Comparison of ENCODE assay signal across 1 cellular context in the genomic region with DNA sequence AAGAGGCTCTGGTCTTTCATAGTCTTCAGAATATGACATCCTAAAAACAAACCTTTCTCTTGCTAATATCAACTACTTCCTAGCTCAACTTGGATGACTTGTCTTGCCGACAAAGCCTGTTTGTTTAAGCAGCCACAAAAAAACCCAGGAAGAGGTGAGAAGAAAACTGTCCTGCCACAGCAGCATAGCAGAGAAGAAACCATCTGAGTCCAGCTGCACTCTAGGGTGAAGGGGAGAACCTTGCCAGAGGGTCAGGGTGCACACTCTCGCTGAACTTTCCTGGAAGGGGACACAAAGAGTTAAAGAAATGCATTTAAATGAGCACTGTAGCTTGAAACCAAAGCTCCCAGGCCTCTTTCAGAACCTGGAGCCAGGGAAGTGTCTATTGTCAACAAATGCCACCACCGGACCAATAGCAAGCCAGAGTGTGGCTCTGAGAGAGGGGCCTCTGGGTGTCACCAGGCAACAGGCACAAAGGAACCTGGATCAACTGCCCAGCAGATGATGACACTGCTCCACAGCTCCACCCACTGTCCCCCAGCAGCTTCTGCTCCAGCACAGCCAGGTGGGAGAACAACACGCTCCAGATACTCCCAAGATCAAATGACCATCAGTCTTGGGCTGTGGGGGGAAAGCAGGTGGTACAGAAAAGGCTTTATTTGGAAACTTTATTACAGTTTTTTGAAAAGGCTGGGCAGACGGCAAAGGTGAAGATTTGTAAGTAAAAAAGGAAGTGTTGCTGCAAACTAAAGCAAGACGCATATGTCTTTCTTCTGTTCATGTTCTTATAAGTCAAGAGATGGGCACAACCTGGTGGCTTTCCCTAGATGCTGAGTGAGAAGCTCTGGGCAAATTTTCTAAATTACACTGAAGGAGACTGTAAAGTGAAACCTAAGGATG.
TF ChIP-seq lines count a peak whose summit lies in the region.

No MANE protein-coding gene starts in this region.

TF ChIP-seq in GM23338, 12 proteins besides CTCF, POLR2A, EP300 and RAD21:
- TF ChIP-seq, protein P1, sequence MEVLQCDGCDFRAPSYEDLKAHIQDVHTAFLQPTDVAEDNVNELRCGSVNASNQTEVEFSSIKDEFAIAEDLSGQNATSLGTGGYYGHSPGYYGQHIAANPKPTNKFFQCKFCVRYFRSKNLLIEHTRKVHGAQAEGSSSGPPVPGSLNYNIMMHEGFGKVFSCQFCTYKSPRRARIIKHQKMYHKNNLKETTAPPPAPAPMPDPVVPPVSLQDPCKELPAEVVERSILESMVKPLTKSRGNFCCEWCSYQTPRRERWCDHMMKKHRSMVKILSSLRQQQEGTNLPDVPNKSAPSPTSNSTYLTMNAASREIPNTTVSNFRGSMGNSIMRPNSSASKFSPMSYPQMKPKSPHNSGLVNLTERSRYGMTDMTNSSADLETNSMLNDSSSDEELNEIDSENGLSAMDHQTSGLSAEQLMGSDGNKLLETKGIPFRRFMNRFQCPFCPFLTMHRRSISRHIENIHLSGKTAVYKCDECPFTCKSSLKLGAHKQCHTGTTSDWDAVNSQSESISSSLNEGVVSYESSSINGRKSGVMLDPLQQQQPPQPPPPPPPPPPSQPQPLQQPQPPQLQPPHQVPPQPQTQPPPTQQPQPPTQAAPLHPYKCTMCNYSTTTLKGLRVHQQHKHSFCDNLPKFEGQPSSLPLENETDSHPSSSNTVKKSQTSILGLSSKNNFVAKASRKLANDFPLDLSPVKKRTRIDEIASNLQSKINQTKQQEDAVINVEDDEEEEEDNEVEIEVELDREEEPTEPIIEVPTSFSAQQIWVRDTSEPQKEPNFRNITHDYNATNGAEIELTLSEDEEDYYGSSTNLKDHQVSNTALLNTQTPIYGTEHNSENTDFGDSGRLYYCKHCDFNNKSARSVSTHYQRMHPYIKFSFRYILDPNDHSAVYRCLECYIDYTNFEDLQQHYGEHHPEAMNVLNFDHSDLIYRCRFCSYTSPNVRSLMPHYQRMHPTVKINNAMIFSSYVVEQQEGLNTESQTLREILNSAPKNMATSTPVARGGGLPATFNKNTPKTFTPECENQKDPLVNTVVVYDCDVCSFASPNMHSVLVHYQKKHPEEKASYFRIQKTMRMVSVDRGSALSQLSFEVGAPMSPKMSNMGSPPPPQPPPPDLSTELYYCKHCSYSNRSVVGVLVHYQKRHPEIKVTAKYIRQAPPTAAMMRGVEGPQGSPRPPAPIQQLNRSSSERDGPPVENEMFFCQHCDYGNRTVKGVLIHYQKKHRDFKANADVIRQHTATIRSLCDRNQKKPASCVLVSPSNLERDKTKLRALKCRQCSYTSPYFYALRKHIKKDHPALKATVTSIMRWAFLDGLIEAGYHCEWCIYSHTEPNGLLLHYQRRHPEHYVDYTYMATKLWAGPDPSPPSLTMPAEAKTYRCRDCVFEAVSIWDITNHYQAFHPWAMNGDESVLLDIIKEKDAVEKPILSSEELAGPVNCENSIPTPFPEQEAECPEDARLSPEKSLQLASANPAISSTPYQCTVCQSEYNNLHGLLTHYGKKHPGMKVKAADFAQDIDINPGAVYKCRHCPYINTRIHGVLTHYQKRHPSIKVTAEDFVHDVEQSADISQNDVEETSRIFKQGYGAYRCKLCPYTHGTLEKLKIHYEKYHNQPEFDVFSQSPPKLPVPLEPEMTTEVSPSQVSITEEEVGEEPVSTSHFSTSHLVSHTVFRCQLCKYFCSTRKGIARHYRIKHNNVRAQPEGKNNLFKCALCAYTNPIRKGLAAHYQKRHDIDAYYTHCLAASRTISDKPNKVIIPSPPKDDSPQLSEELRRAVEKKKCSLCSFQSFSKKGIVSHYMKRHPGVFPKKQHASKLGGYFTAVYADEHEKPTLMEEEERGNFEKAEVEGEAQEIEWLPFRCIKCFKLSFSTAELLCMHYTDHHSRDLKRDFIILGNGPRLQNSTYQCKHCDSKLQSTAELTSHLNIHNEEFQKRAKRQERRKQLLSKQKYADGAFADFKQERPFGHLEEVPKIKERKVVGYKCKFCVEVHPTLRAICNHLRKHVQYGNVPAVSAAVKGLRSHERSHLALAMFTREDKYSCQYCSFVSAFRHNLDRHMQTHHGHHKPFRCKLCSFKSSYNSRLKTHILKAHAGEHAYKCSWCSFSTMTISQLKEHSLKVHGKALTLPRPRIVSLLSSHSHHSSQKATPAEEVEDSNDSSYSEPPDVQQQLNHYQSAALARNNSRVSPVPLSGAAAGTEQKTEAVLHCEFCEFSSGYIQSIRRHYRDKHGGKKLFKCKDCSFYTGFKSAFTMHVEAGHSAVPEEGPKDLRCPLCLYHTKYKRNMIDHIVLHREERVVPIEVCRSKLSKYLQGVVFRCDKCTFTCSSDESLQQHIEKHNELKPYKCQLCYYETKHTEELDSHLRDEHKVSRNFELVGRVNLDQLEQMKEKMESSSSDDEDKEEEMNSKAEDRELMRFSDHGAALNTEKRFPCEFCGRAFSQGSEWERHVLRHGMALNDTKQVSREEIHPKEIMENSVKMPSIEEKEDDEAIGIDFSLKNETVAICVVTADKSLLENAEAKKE (CRISPR knock-in tag; IDR thresholded peaks at IDR 0.05) = 0 out of 2 replicates have a peak, but pooled peaks have one; percentile 62
- TF ChIP-seq ZNF114 (CRISPR knock-in tag; IDR thresholded peaks at IDR 0.05) = no peak
- TF ChIP-seq POLR2AphosphoS5 (IDR thresholded peaks at IDR 0.05; ENCODE audit: low read depth) = no peak
- no peak for TF ChIP-seq CREB1 (CRISPR knock-in tag; IDR thresholded peaks at IDR 0.05; ENCODE audit: low read depth)
